8 cellular contexts compared by ENCODE assay signal in genomic region chr17:17205368-17206148, GRCh38. TPM values are rescaled to one million over a fixed set of nuclear protein-coding genes. Genes with fewer than 3 reads are reported as not detected.
DNase-seq lines count a peak whose midpoint lies in the region; ATAC-seq and TF ChIP-seq lines count a peak whose summit lies in the region.

No MANE protein-coding gene starts in this region.

- no peak overlapping the region for H3K56ac ChIP-seq in mesendoderm (ENCODE audit: low read length)

- no peak overlapping the region for H4K5ac ChIP-seq in mesendoderm (ENCODE audit: low read length)

- no peaks in the 10 kb centered on the region for H3K27me3 ChIP-seq in endocrine pancreas (ENCODE audit: control insufficient read depth, insufficient read depth, low read length)
- H3K27me3 ChIP-seq in transverse colon = no peaks in the 10 kb centered on the region
- H3K27me3 ChIP-seq in mesendoderm (ENCODE audit: insufficient read depth, low read length, poor library complexity) = no peaks in the 10 kb centered on the region

- no peak for TF ChIP-seq EP300 in transverse colon (IDR thresholded peaks at IDR 0.05; ENCODE audit: low read depth)

- no peak overlapping the region for H2BK5ac ChIP-seq in mesendoderm (ENCODE audit: low read length)

- CTCF ChIA-PET in HEK293 (lab: Yijun Ruan, JAX) = interaction anchor here (1.2 kb wide), 1 partner anchor 64 kb away, joined by 3 read pairs; no protein-coding TSS in a partner anchor

- H3K27ac ChIP-seq in HEK293 (ENCODE audit: extremely low read depth, low read depth, low read length) (peak overlapping the region; percentile 87; the same call in 1 of the 2 replicates), transverse colon (peak overlapping the region; percentile 78 to 94 (median 86)), mesendoderm (ENCODE audit: low read depth, low read length) (no peak overlapping the region)

- H3K36me3 ChIP-seq in HEK293 (ENCODE audit: control insufficient read depth in 2 of 2, insufficient read depth in 1 of 2, low read length in 2 of 2) (peaks cover 4 to 37% of the 10 kb centered on the region in 2 experiments), endocrine pancreas (ENCODE audit: control insufficient read depth, insufficient read depth, low read length) (no peaks in the 10 kb centered on the region), transverse colon (no peaks in the 10 kb centered on the region), mesendoderm (ENCODE audit: control insufficient read depth, insufficient read depth, low read length) (no peaks in the 10 kb centered on the region)

- DNase-seq in GM04504 (ENCODE audit: low read depth) = peak; percentile 39
- DNase-seq in NCI-H2227 treated with DMSO at 0.1 percent for 48 hours (lab: John Stamatoyannopoulos, UW) = peak; percentile 16
- peak; percentile 27 to 31 for DNase-seq in activated CD8-positive, alpha-beta memory T cell treated with anti-CD3 and anti-CD28 coated beads for 4 hours (ENCODE audit: low read depth in 2 of 2)
- DNase-seq in omental fat pad (ENCODE audit: low spot score) = peak; percentile 39
- peak; percentile 72 for DNase-seq in transverse colon
- DNase-seq in mesendoderm = no peak

- no peak overlapping the region for H2BK15ac ChIP-seq in mesendoderm (replicated peaks; ENCODE audit: low read depth)

- peak overlapping the region; percentile 57 for H3K4me3 ChIP-seq in HEK293 (ENCODE audit: low read depth, low read length)
- no peak overlapping the region for H3K4me3 ChIP-seq in endocrine pancreas (ENCODE audit: control insufficient read depth, insufficient read depth, low read length)
- H3K4me3 ChIP-seq in transverse colon = peak overlapping the region; percentile 30 to 57 (median 49)
- no peak overlapping the region for H3K4me3 ChIP-seq in mesendoderm (ENCODE audit: low read length)

- H3K23ac ChIP-seq in mesendoderm (ENCODE audit: low read length) = no peak overlapping the region

- H2AK5ac ChIP-seq in mesendoderm (ENCODE audit: low read length) = no peak overlapping the region

- H3K18ac ChIP-seq in mesendoderm (ENCODE audit: low read length) = no peak overlapping the region

- ATAC-seq in omental fat pad (ENCODE audit: low FRiP score) = peak; percentile 49

- POLR2A ChIA-PET in HEK293 (lab: Yijun Ruan, JAX) = no interaction called here

- intact Hi-C loops in transverse colon (cut with DNase I; ENCODE audit: low total_unique reads) = no loop called here

- H2BK120ac ChIP-seq in mesendoderm (ENCODE audit: low read depth, low read length) = no peak overlapping the region

- no peak for TF ChIP-seq CTCF in HEK293 (tag by site-specific recombination; IDR thresholded peaks at IDR 0.05)
- TF ChIP-seq CTCF in omental fat pad (IDR thresholded peaks at IDR 0.05) = no peak
- no peak for TF ChIP-seq CTCF in transverse colon (IDR thresholded peaks at IDR 0.05)

- H3K79me1 ChIP-seq in mesendoderm (ENCODE audit: low read length) = no peaks in the 10 kb centered on the region

- 14% methylated on average over 66 of the region's 71 CpGs; no CpG with 5 or more reads in 1 of the 2 donors for WGBS in transverse colon (ENCODE audit: low coverage in 1 of 2), 2 donors
- no CpG with 5 or more reads among the region's 71 CpGs for WGBS in mesendoderm (ENCODE audit: extremely low coverage, insufficient coverage, low lambda C conversion rate)

- no peak overlapping the region for H4K8ac ChIP-seq in mesendoderm (ENCODE audit: low read depth, low read length)

- no peak for TF ChIP-seq POLR2A in transverse colon (IDR thresholded peaks at IDR 0.05)

- H3K9ac ChIP-seq in endocrine pancreas (ENCODE audit: control insufficient read depth, insufficient read depth, low read length) (peak overlapping the region; percentile 31), mesendoderm (ENCODE audit: low read length) (no peak overlapping the region)

- H3K9me3 ChIP-seq in HEK293 (ENCODE audit: control insufficient read depth, insufficient read depth, low read depth, low read length) = no peaks in the 10 kb centered on the region
- no peaks in the 10 kb centered on the region for H3K9me3 ChIP-seq in endocrine pancreas (ENCODE audit: control insufficient read depth, low read length)
- H3K9me3 ChIP-seq in transverse colon = no peaks in the 10 kb centered on the region

- H3K4me2 ChIP-seq in mesendoderm (ENCODE audit: low read length) = no peak overlapping the region

- no peak overlapping the region for H3K4ac ChIP-seq in mesendoderm (ENCODE audit: low read depth, low read length)

- in situ Hi-C loops in transverse colon (cut with MboI; ENCODE audit: low pct_ligation_motif_present in 1 of 4, low pct_unique_long_range_greater_than_20kb in 1 of 4, low sequenced_read_pairs in 3 of 4) = no loop called here

- no peaks in the 10 kb centered on the region for H3K79me2 ChIP-seq in mesendoderm (ENCODE audit: control insufficient read depth, insufficient read depth, low read length)

- H3K4me1 ChIP-seq in HEK293 (ENCODE audit: control insufficient read depth, insufficient read depth, low read length) (peaks cover 5% of the 10 kb centered on the region), endocrine pancreas (ENCODE audit: control insufficient read depth, insufficient read depth, low read length) (no peaks in the 10 kb centered on the region), transverse colon (peaks cover 29 to 50% (median 43%) of the 10 kb centered on the region in 4 donors), mesendoderm (ENCODE audit: control insufficient read depth, low read depth, low read length) (no peaks in the 10 kb centered on the region)

TF ChIP-seq in HEK293, 187 proteins besides CTCF, POLR2A, EP300 and RAD21 (continues in another document):
- no peak for TF ChIP-seq OVOL3 (tag by site-specific recombination; IDR thresholded peaks at IDR 0.05)
- no peak for TF ChIP-seq ZNF518A (tag by site-specific recombination; conservative IDR thresholded peaks at IDR 0.05; ENCODE audit: low read depth)
- TF ChIP-seq ZNF677 (tag by site-specific recombination; IDR thresholded peaks at IDR 0.05) = no peak
- TF ChIP-seq ZNF404 (tag by site-specific recombination; IDR thresholded peaks at IDR 0.05) = no peak
- no peak for TF ChIP-seq SALL2 (tag by site-specific recombination; IDR thresholded peaks at IDR 0.05; ENCODE audit: borderline replicate concordance)
- no peak for TF ChIP-seq REPIN1 (tag by site-specific recombination; IDR thresholded peaks at IDR 0.05; ENCODE audit: low read depth)
- no peak for TF ChIP-seq ZNF785 (tag by site-specific recombination; IDR thresholded peaks at IDR 0.05)
- TF ChIP-seq ZBTB1 (tag by site-specific recombination; IDR thresholded peaks at IDR 0.05) = no peak
- no peak for TF ChIP-seq ZNF10 (tag by site-specific recombination; IDR thresholded peaks at IDR 0.05)
- TF ChIP-seq INSM2 (tag by site-specific recombination; IDR thresholded peaks at IDR 0.05) = no peak
- TF ChIP-seq HOXC10 (CRISPR knock-in tag; IDR thresholded peaks at IDR 0.05) = no peak

RNA-seq across cellular contexts. Expression of gene PLD6, which starts 0.6 kb away (rescaled TPM):
- 10 to 100 TPM in 1 of 4 donors, 1 to 10 TPM in 3; 1.9 to 14.1 (median 6.5) TPM for total RNA-seq in omental fat pad
- total RNA-seq in transverse colon = 1 to 10 TPM in 2 of 4 donors, under 1 TPM in 1, not detected in 1; 0.75 to 3.2 (median 1.4) TPM
- 0.01 TPM for polyA plus RNA-seq in mesendoderm (2013, experiment 1 of 2)
- 0.01 TPM for polyA plus RNA-seq in mesendoderm (2013, experiment 2 of 2)

RNA-seq across cellular contexts. Expression of gene FLCN, which starts 31.4 kb away (rescaled TPM):
- total RNA-seq in omental fat pad (10 to 100 TPM; 40.8 to 75.7 (median 56.0) TPM), transverse colon (100 to 1,000 TPM in 1 of 4 donors, 10 to 100 TPM in 3; 43.0 to 560 (median 81.1) TPM)
- polyA plus RNA-seq in mesendoderm (2013, experiment 1 of 2) = 7.8 TPM
- polyA plus RNA-seq in mesendoderm (2013, experiment 2 of 2) = 7.5 TPM

Comparison
In these comparisons a context has a peak if more than half of its experiments do, and no peak if none do; other contexts are left out.
1. H3K4me3 ChIP-seq: peak in HEK293 (single experiment) and transverse colon (4 of 4); none in endocrine pancreas (single experiment) and mesendoderm (single experiment).